ENCODE assay signal across 9 cellular contexts in the genomic region with DNA sequence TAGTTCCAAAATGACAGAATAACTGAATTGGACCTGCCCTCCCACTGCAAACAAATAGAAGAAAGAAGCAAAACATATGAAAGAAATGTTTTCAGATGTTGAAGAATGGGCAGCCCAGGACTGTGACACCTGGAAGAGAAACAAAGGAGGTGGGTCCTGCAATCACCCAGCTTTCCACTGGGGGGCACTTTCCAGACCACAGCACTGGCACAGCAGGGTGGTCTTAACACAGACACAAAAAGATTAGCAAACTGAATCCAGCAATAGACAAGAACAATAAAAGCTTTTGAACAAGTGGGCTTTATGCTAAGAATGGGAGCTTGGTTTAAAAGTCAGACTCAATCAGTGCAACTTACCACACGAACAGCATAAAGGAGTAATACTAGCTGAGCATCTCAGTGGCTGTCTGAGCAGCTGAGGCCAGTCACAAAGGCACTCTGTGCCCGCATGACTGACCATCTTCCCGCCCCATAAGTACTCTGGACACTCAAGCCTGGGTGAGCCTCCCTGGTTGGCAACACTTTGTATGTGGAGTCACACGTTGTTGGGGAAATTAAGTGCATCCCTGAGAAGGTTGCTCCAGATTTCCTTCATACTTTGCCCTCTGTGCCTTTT. TPM values are rescaled to one million over a fixed set of nuclear protein-coding genes. Genes with fewer than 3 reads are reported as not detected.
DNase-seq lines count a peak whose midpoint lies in the region; FAIRE-seq and TF ChIP-seq lines count a peak whose summit lies in the region.
"Had no signal": no experiment of that assay in that cellular context is flagged by ENCODE, and none has a peak within 500 bp of the region (broad histone marks: within the 10 kb centered on the region; RNA-seq: fewer than 3 reads in every experiment).

No MANE protein-coding gene starts in this region.

- H3K4me3 Mint-ChIP-seq in neural crest cell: no peak overlapping the region

- intact Hi-C loops in uterus (cut with DNase I; ENCODE audit: low total_unique reads): no loop called here

- H3K4me1 Mint-ChIP-seq in neural crest cell: peaks cover 19% of the 10 kb centered on the region

- peak; percentile 17 to 22 (median 19) for DNase-seq in NCI-H1417 (lab: John Stamatoyannopoulos, UW)
- no peak for DNase-seq in NCI-H1417 treated with DMSO at 0.1 percent for 48 hours (lab: John Stamatoyannopoulos, UW)
- peak; percentile 28 for DNase-seq in astrocyte of the hippocampus (ENCODE audit: low read depth, low spot score)
- DNase-seq in neural crest cell (ENCODE audit: low read depth, low spot score): peak; percentile 44
- DNase-seq in GM12892 (ENCODE audit: insufficient read length): no peak
- no peak for DNase-seq in uterus
- DNase-seq in HCEC 1CT: no peak

- H3K27me3 Mint-ChIP-seq in neural crest cell (ENCODE audit: low read depth): peaks cover 5% of the 10 kb centered on the region

- H4K20me1 ChIP-seq in KMS-11 (ENCODE audit: insufficient read depth): no peaks in the 10 kb centered on the region
- H4K20me1 ChIP-seq: BLaER1 had no signal

- H3K79me2 ChIP-seq in KMS-11 (ENCODE audit: insufficient read depth, low read depth): no peaks in the 10 kb centered on the region

- no peaks in the 10 kb centered on the region for H3K4me1 ChIP-seq in KMS-11 (ENCODE audit: low read depth, poor library complexity, severe bottlenecking)
- H3K4me1 ChIP-seq in uterus: no peaks in the 10 kb centered on the region
- H3K4me1 ChIP-seq: BLaER1 had no signal

- H3K9me3 ChIP-seq in uterus: no peaks in the 10 kb centered on the region
- H3K9me3 ChIP-seq: BLaER1 had no signal

- H3K27ac ChIP-seq in KMS-11: no peak overlapping the region
- H3K27ac ChIP-seq in uterus: no peak overlapping the region
- H3K27ac ChIP-seq: BLaER1 had no signal

- no peak for FAIRE-seq in GM12892 (lab: Jason Lieb, UNC)

- H3K9ac ChIP-seq in KMS-11: no peak overlapping the region
- H3K9ac ChIP-seq: BLaER1 had no signal

- H3K27me3 ChIP-seq in KMS-11 (ENCODE audit: insufficient read depth, low read depth) (no peaks in the 10 kb centered on the region), uterus (no peaks in the 10 kb centered on the region)
- H3K27me3 ChIP-seq: BLaER1 had no signal

- peak; percentile 28; the same call in 1 of the 2 replicates for TF ChIP-seq CTCF in KMS-11 (conservative IDR thresholded peaks at IDR 0.05; ENCODE audit: low read depth, low read length)
- peak; percentile 66 for TF ChIP-seq CTCF in neural crest cell (conservative IDR thresholded peaks at IDR 0.05)
- no peak for TF ChIP-seq CTCF in uterus (IDR thresholded peaks at IDR 0.05)

- H3K4me2 ChIP-seq in KMS-11: no peak overlapping the region
- H3K4me2 ChIP-seq: BLaER1 had no signal

- TF ChIP-seq POLR2A in GM12892 (IDR thresholded peaks at IDR 0.05; ENCODE audit: low read depth, low read length) (no peak), uterus (IDR thresholded peaks at IDR 0.05) (no peak)

- H3K9me3 Mint-ChIP-seq in neural crest cell: peaks cover 3% of the 10 kb centered on the region

- peaks cover 2% of the 10 kb centered on the region for H3K36me3 Mint-ChIP-seq in neural crest cell (ENCODE audit: low read depth)

- no peak overlapping the region for H2AFZ ChIP-seq in KMS-11 (ENCODE audit: low read depth)

- H3K4me3 ChIP-seq in KMS-11 (IDR thresholded peaks at IDR 0.05; ENCODE audit: insufficient read depth, low read depth, low read length) (no peak overlapping the region), uterus (no peak overlapping the region)
- H3K4me3 ChIP-seq: BLaER1 had no signal

- no peak overlapping the region for H3K27ac Mint-ChIP-seq in neural crest cell (ENCODE audit: unreplicated experiment)

- H3K36me3 ChIP-seq in KMS-11 (ENCODE audit: insufficient read depth) (no peaks in the 10 kb centered on the region), uterus (no peaks in the 10 kb centered on the region)
- H3K36me3 ChIP-seq: BLaER1 had no signal

RNA-seq across cellular contexts. Expression of a gene that starts 27.7 kb away (rescaled TPM):
- total RNA-seq in neural crest cell (38.1 and 43.6 TPM in 2 replicates), uterus (100 to 1,000 TPM in 1 of 4 donors, 10 to 100 TPM in 3; 31.9 to 110 (median 72.5) TPM)
- polyA plus RNA-seq in GM12892 (2012; ENCODE audit: missing spikeins): 31.4 TPM

RNA-seq across cellular contexts. Expression of a gene that starts 27.8 kb away (rescaled TPM):
- total RNA-seq in neural crest cell (16.8 and 17.0 TPM in 2 replicates), uterus (10 to 100 TPM; 39.4 to 98.4 (median 71.7) TPM)
- polyA plus RNA-seq in GM12892 (2012; ENCODE audit: missing spikeins): 17.9 TPM

RNA-seq across cellular contexts. Expression of a gene that starts 46.8 kb away (rescaled TPM):
- 3.3 and 3.5 TPM in 2 replicates for total RNA-seq in neural crest cell
- 0.30 TPM for polyA plus RNA-seq in GM12892 (2012; ENCODE audit: missing spikeins)
- 10 to 100 TPM in 1 of 4 donors, 1 to 10 TPM in 3; 2.9 to 10.2 (median 4.5) TPM for total RNA-seq in uterus

Comparison
In these comparisons a context has a peak if more than half of its experiments do, and no peak if none do; other contexts are left out.
1. DNase-seq: peak in NCI-H1417 (3 of 3), astrocyte of the hippocampus (single experiment) and neural crest cell (single experiment); none in NCI-H1417 treated with DMSO at 0.1 percent for 48 hours (single experiment), GM12892 (single experiment), uterus (0 of 2) and HCEC 1CT (single experiment).
2. CTCF ChIP-seq: peak in KMS-11 (single experiment) and neural crest cell (single experiment); none in uterus (0 of 4).